8 cellular contexts compared by ENCODE assay signal in the genomic region with DNA sequence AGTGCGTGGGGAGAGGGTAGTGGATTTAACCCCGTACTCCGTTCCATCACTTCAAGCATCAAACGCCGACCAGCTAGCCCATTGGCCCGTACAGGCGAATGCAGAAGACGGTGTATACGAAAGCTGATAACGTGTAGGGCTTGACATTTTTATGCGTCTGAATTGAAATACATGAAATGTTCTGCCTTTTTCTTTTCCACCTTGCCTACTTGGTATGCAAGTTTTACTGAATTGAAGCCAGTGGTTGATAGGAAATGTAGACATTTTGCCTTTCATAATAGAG. TPM values are rescaled to one million over a fixed set of nuclear protein-coding genes. Genes with fewer than 3 reads are reported as not detected.
DNase-seq lines count a peak whose midpoint lies in the region; ATAC-seq, FAIRE-seq and TF ChIP-seq lines count a peak whose summit lies in the region.

No MANE protein-coding gene starts in this region.

- H3K4me3 ChIP-seq in BJ (ENCODE audit: low read depth, low read length) (peak overlapping the region; percentile 31), HEK293 (ENCODE audit: low read depth, low read length) (peak overlapping the region; percentile 17; the same call in 1 of the 2 replicates), keratinocyte (ENCODE audit: control insufficient read depth in 2 of 3, extremely low read depth in 1 of 3, insufficient read depth in 2 of 3, low read depth in 1 of 3, low read length in 3 of 3) (peak overlapping the region; percentile 29 to 80 (median 51)), thoracic aorta (peak overlapping the region; percentile 94)

- H2AFZ ChIP-seq in keratinocyte (ENCODE audit: control insufficient read depth, low read length), result peak overlapping the region; percentile 93

- DNase-seq in BJ (ENCODE audit: low read depth), result no peak
- DNase-seq in activated T-helper 2 cell treated with anti-CD3 and anti-CD28 coated beads, Interferon-gamma antibody, Interleukin-2, Interleukin-4, amounts not matched to agents 10 μg/mL and 5 μg/mL and 100 μg/mL, durations not matched to agents 14 hours and 24 hours and 36 hours (ENCODE audit: low spot score), result no peak
- no peak for DNase-seq in keratinocyte (ENCODE audit: low read depth, low spot score)
- no peak for DNase-seq in thoracic aorta (ENCODE audit: low spot score)
- no peak for DNase-seq in NAMALWA (ENCODE audit: low spot score)
- DNase-seq in effector CD4-positive, alpha-beta T cell, result no peak
- no peak for DNase-seq in medulla oblongata (ENCODE audit: extremely low spot score)

- H3K4me2 ChIP-seq in keratinocyte (ENCODE audit: control insufficient read depth, extremely low read depth, insufficient read depth, low read depth, low read length), result peak overlapping the region; percentile 97

- intact Hi-C loops in activated T-helper 2 cell treated with anti-CD3 and anti-CD28 coated beads, Interferon-gamma antibody, Interleukin-2, Interleukin-4, amounts not matched to agents 10 μg/mL and 5 μg/mL and 100 μg/mL, durations not matched to agents 14 hours and 24 hours and 36 hours (cut with micrococcal nuclease), result loop anchor here (2.0 to 5.0 kb wide), 2 partner anchors 67 to 122 kb away; no protein-coding TSS in a partner anchor

- CTCF ChIA-PET in BJ (lab: Yijun Ruan, JAX), result interaction anchor here (0.6 to 3.2 kb wide), 10 partner anchors 10 to 290 kb away, joined by 3 to 17 read pairs (median 4); partner anchors contain the start of gene CAVIN1
- CTCF ChIA-PET in HEK293 (lab: Yijun Ruan, JAX), result interaction anchor here (0.7 to 3.1 kb wide), 12 partner anchors 10 to 289 kb away, joined by 3 to 23 read pairs (median 4); partner anchors contain the start of gene PLEKHH3

- H3K27ac ChIP-seq in HEK293 (ENCODE audit: extremely low read depth, low read depth, low read length) (no peak overlapping the region; the same call in 1 of the 2 replicates), keratinocyte (ENCODE audit: control insufficient read depth, insufficient read depth, low read length) (peak overlapping the region; percentile 85), thoracic aorta (peak overlapping the region; percentile 93 to 97)

- peak overlapping the region; percentile 70 for H3K9ac ChIP-seq in keratinocyte (ENCODE audit: control insufficient read depth, extremely low read depth, insufficient read depth, low read length)

- peaks cover 4% of the 10 kb centered on the region for H4K20me1 ChIP-seq in keratinocyte (ENCODE audit: control insufficient read depth, extremely low read depth, insufficient read depth, low read length)

- H3K4me3 Mint-ChIP-seq in activated T-helper 2 cell treated with anti-CD3 and anti-CD28 coated beads, Interferon-gamma antibody, Interleukin-2, Interleukin-4, amounts not matched to agents 10 μg/mL and 5 μg/mL and 100 μg/mL, durations not matched to agents 14 hours and 24 hours and 36 hours (ENCODE audit: low read depth), result peak overlapping the region; percentile 91

- no peaks in the 10 kb centered on the region; the same call in 1 of the 2 replicates for H3K36me3 ChIP-seq in BJ (ENCODE audit: control insufficient read depth, insufficient read depth, low read length)
- H3K36me3 ChIP-seq in HEK293 (ENCODE audit: control insufficient read depth in 2 of 2, insufficient read depth in 1 of 2, low read length in 2 of 2), result no peaks in the 10 kb centered on the region
- no peaks in the 10 kb centered on the region for H3K36me3 ChIP-seq in keratinocyte (ENCODE audit: control insufficient read depth in 2 of 2, extremely low read depth in 1 of 2, insufficient read depth in 2 of 2, low read length in 2 of 2)
- H3K36me3 ChIP-seq in thoracic aorta, result no peaks in the 10 kb centered on the region

- no peaks in the 10 kb centered on the region for H3K9me1 ChIP-seq in keratinocyte (ENCODE audit: control insufficient read depth, extremely low read depth, insufficient read depth, low read length)

- H3K9me3 Mint-ChIP-seq in activated T-helper 2 cell treated with anti-CD3 and anti-CD28 coated beads, Interferon-gamma antibody, Interleukin-2, Interleukin-4, amounts not matched to agents 10 μg/mL and 5 μg/mL and 100 μg/mL, durations not matched to agents 14 hours and 24 hours and 36 hours, result no peaks in the 10 kb centered on the region

- H3K9me3 ChIP-seq in HEK293 (ENCODE audit: control insufficient read depth, insufficient read depth, low read depth, low read length) (no peaks in the 10 kb centered on the region), keratinocyte (ENCODE audit: control insufficient read depth, low read depth, low read length) (no peaks in the 10 kb centered on the region), thoracic aorta (no peaks in the 10 kb centered on the region)

- no peaks in the 10 kb centered on the region for H3K27me3 Mint-ChIP-seq in activated T-helper 2 cell treated with anti-CD3 and anti-CD28 coated beads, Interferon-gamma antibody, Interleukin-2, Interleukin-4, amounts not matched to agents 10 μg/mL and 5 μg/mL and 100 μg/mL, durations not matched to agents 14 hours and 24 hours and 36 hours (ENCODE audit: low read depth)

- peak overlapping the region; percentile 100 for H3K27ac Mint-ChIP-seq in activated T-helper 2 cell treated with anti-CD3 and anti-CD28 coated beads, Interferon-gamma antibody, Interleukin-2, Interleukin-4, amounts not matched to agents 10 μg/mL and 5 μg/mL and 100 μg/mL, durations not matched to agents 14 hours and 24 hours and 36 hours

- H3K27me3 ChIP-seq in BJ (ENCODE audit: control insufficient read depth, insufficient read depth, low read length) (no peaks in the 10 kb centered on the region), keratinocyte (ENCODE audit: control insufficient read depth, extremely low read depth, insufficient read depth, low read length) (no peaks in the 10 kb centered on the region), thoracic aorta (replicated peaks; ENCODE audit: insufficient read depth) (no peaks in the 10 kb centered on the region)

- peaks cover 38% of the 10 kb centered on the region for H3K4me1 Mint-ChIP-seq in activated T-helper 2 cell treated with anti-CD3 and anti-CD28 coated beads, Interferon-gamma antibody, Interleukin-2, Interleukin-4, amounts not matched to agents 10 μg/mL and 5 μg/mL and 100 μg/mL, durations not matched to agents 14 hours and 24 hours and 36 hours (ENCODE audit: low read depth)

- no peak for FAIRE-seq in keratinocyte (lab: Jason Lieb, UNC)

- ATAC-seq in thoracic aorta (ENCODE audit: insufficient number of reproducible peaks, low FRiP score, low read depth), result peak; percentile 26

- TF ChIP-seq CTCF in BJ (IDR thresholded peaks at IDR 0.05; ENCODE audit: insufficient read depth, low read depth, low read length) (no peak), HEK293 (tag by site-specific recombination; IDR thresholded peaks at IDR 0.05) (no peak), keratinocyte (optimal IDR thresholded peaks at IDR 0.05 in 1 of 3, IDR thresholded peaks at IDR 0.05 in 1 of 3, conservative IDR thresholded peaks at IDR 0.05 in 1 of 3; ENCODE audit: extremely low read depth in 1 of 3, insufficient read depth in 2 of 3, low read length in 3 of 3) (no peak), thoracic aorta (IDR thresholded peaks at IDR 0.05) (no peak)

- peaks cover 37% of the 10 kb centered on the region for H3K79me2 ChIP-seq in keratinocyte (ENCODE audit: control insufficient read depth, insufficient read depth, low read length)

- POLR2A ChIA-PET in BJ (lab: Charles Lee), result interaction anchor here (0.8 to 1.2 kb wide), 6 partner anchors 9 to 131 kb away, joined by 3 to 5 read pairs (median 4); partner anchors contain the start of gene CAVIN1
- POLR2A ChIA-PET in HEK293 (lab: Yijun Ruan, JAX), result interaction anchor here (0.5 to 2.2 kb wide), 17 partner anchors 10 to 1123 kb away, joined by 3 to 73 read pairs (median 5); partner anchors contain the start of genes CAVIN1, EIF1 and NAGLU

- dilution Hi-C loops in keratinocyte (cut with MboI; ENCODE audit: extremely low pct_ligation_motif_present, low sequenced_read_pairs), result no loop called here

- H3K4me1 ChIP-seq in HEK293 (ENCODE audit: control insufficient read depth, insufficient read depth, low read length) (peaks cover 8% of the 10 kb centered on the region), keratinocyte (ENCODE audit: control insufficient read depth, extremely low read depth, insufficient read depth, low read length) (peaks cover 15% of the 10 kb centered on the region), thoracic aorta (ENCODE audit: control insufficient read depth in 1 of 2, low read depth in 2 of 2) (peaks cover 11 to 29% of the 10 kb centered on the region in 2 donors)

- peaks cover 32% of the 10 kb centered on the region for H3K36me3 Mint-ChIP-seq in activated T-helper 2 cell treated with anti-CD3 and anti-CD28 coated beads, Interferon-gamma antibody, Interleukin-2, Interleukin-4, amounts not matched to agents 10 μg/mL and 5 μg/mL and 100 μg/mL, durations not matched to agents 14 hours and 24 hours and 36 hours (ENCODE audit: low read depth)

RNA-seq across cellular contexts. Expression of gene STAT3, which starts 0.8 kb away (rescaled TPM):
- polyA plus RNA-seq in BJ (2011; rRNA removed) (62.0 and 74.4 TPM in 2 replicates), keratinocyte (30.6 to 55.8 TPM (median 37.4 TPM) in 3 replicates)
- 104 and 108 TPM in 2 replicates for polyA minus RNA-seq in BJ (2011; rRNA and poly(A)+ RNA removed)
- total RNA-seq in activated T-helper 2 cell treated with anti-CD3 and anti-CD28 coated beads, Interferon-gamma antibody, Interleukin-2, Interleukin-4, amounts not matched to agents 10 μg/mL and 5 μg/mL and 100 μg/mL, durations not matched to agents 14 hours and 24 hours and 36 hours, result 250 and 262 TPM in 2 replicates
- polyA plus RNA-seq in keratinocyte (2011; ENCODE audit: low read depth), result 36.5 TPM
- polyA plus RNA-seq in keratinocyte (2011; cell fraction: cytosol; rRNA removed), result 40.0 and 43.3 TPM in 2 replicates
- polyA plus RNA-seq in keratinocyte (2011; cell fraction: nucleus; rRNA removed), result 68.3 and 77.9 TPM in 2 replicates
- polyA plus RNA-seq in keratinocyte (2012; ENCODE audit: low replicate concordance), result 44.6 and 57.8 TPM in 2 replicates
- 70.0 to 118 TPM (median 78.5 TPM) in 3 replicates for polyA minus RNA-seq in keratinocyte
- 59.5 TPM for polyA minus RNA-seq in keratinocyte (2011; cell fraction: cytosol; rRNA and poly(A)+ RNA removed)
- 45.8 and 80.0 TPM in 2 replicates for polyA minus RNA-seq in keratinocyte (2011; cell fraction: nucleus; rRNA and poly(A)+ RNA removed)
- 100 to 1,000 TPM; 217 to 360 TPM for total RNA-seq in thoracic aorta

RNA-seq across cellular contexts. Expression of gene CAVIN1, which starts 34.0 kb away (rescaled TPM):
- polyA plus RNA-seq in BJ (2011; rRNA removed) (607 and 734 TPM in 2 replicates), keratinocyte (172 to 237 TPM (median 190 TPM) in 3 replicates)
- polyA minus RNA-seq in BJ (2011; rRNA and poly(A)+ RNA removed), result 370 and 420 TPM in 2 replicates
- total RNA-seq in activated T-helper 2 cell treated with anti-CD3 and anti-CD28 coated beads, Interferon-gamma antibody, Interleukin-2, Interleukin-4, amounts not matched to agents 10 μg/mL and 5 μg/mL and 100 μg/mL, durations not matched to agents 14 hours and 24 hours and 36 hours, result 3.5 and 3.8 TPM in 2 replicates
- 43.7 TPM for polyA plus RNA-seq in keratinocyte (2011; ENCODE audit: low read depth)
- 134 and 236 TPM in 2 replicates for polyA plus RNA-seq in keratinocyte (2011; cell fraction: cytosol; rRNA removed)
- 203 and 264 TPM in 2 replicates for polyA plus RNA-seq in keratinocyte (2011; cell fraction: nucleus; rRNA removed)
- polyA plus RNA-seq in keratinocyte (2012; ENCODE audit: low replicate concordance), result 65.9 and 369 TPM in 2 replicates
- polyA minus RNA-seq in keratinocyte, result 128 to 158 TPM (median 146 TPM) in 3 replicates
- 419 TPM for polyA minus RNA-seq in keratinocyte (2011; cell fraction: cytosol; rRNA and poly(A)+ RNA removed)
- 148 and 193 TPM in 2 replicates for polyA minus RNA-seq in keratinocyte (2011; cell fraction: nucleus; rRNA and poly(A)+ RNA removed)
- 100 to 1,000 TPM; 579 to 938 TPM for total RNA-seq in thoracic aorta

Comparison
In these comparisons a context has a peak if more than half of its experiments do, and no peak if none do; other contexts are left out.
1. H3K4me3 ChIP-seq: peak in every context shown above with its lines; median percentile 94 in thoracic aorta; 51 in keratinocyte; 31 in BJ; 17 in HEK293.
2. RNA of gene CAVIN1, which starts 34.0 kb away (total RNA-seq): 579 to 938 TPM in thoracic aorta; 3.5 to 3.8 TPM in activated T-helper 2 cell treated with anti-CD3 and anti-CD28 coated beads, Interferon-gamma antibody, Interleukin-2, Interleukin-4, amounts not matched to agents 10 μg/mL and 5 μg/mL and 100 μg/mL, durations not matched to agents 14 hours and 24 hours and 36 hours; every median in the first group is over 100 times any median in the second.